ENCODE assay signal across 6 cellular contexts in genomic region chr3:101468676-101469075, GRCh38. TPM values are rescaled to one million over a fixed set of nuclear protein-coding genes. Genes with fewer than 3 reads are reported as not detected.
DNase-seq lines count a peak whose midpoint lies in the region; ATAC-seq, FAIRE-seq and TF ChIP-seq lines count a peak whose summit lies in the region.
"Not testable (repeated sequence)": the region's sequence is repeated elsewhere in the genome, so short reads cannot be mapped to it uniquely, and the experiment has no call there.

No MANE protein-coding gene starts in this region.

- not testable (repeated sequence) for H3K9ac ChIP-seq in K562 (ENCODE audit: insufficient read depth in 1 of 2, low read depth in 2 of 2, low read length in 2 of 2)

- not testable (repeated sequence) for H3K9me3 ChIP-seq in CD4-positive, CD25-positive, alpha-beta regulatory T cell (ENCODE audit: control insufficient read depth in 2 of 2, low read length in 2 of 2); CD4-positive, alpha-beta memory T cell (ENCODE audit: control insufficient read depth in 1 of 2, low read length in 2 of 2); CD8-positive, alpha-beta memory T cell (ENCODE audit: low read length); K562 (replicated peaks; ENCODE audit: control insufficient read depth, insufficient read depth, low read depth, low read length); naive thymus-derived CD4-positive, alpha-beta T cell (ENCODE audit: control insufficient read depth in 2 of 3, low read length in 3 of 3)

- not testable (repeated sequence) for H3K27me3 Mint-ChIP-seq in CD4-positive, CD25-positive, alpha-beta regulatory T cell; CD4-positive, alpha-beta memory T cell; CD8-positive, alpha-beta memory T cell; naive thymus-derived CD4-positive, alpha-beta T cell

- not testable (repeated sequence) for H3K9me1 ChIP-seq in K562 (ENCODE audit: control insufficient read depth, insufficient read depth, low read length)

- TF ChIP-seq RAD21 in K562 (CRISPR knock-in tag; conservative IDR thresholded peaks at IDR 0.05 in 1 of 2, IDR thresholded peaks at IDR 0.05 in 1 of 2) = not testable (repeated sequence)

- not testable (repeated sequence) for H3K36me3 ChIP-seq in CD4-positive, CD25-positive, alpha-beta regulatory T cell (ENCODE audit: control insufficient read depth, insufficient read depth, low read length); CD4-positive, alpha-beta memory T cell (ENCODE audit: insufficient read depth, low read length); CD8-positive, alpha-beta memory T cell (ENCODE audit: insufficient read depth, low read length); K562 (ENCODE audit: control insufficient read depth, insufficient read depth, low read length); naive thymus-derived CD4-positive, alpha-beta T cell (ENCODE audit: control insufficient read depth in 2 of 3, insufficient read depth in 3 of 3, low read length in 3 of 3)

- POLR2A ChIA-PET in CD4-positive, alpha-beta memory T cell (lab: Charles Lee; ENCODE audit: partially characterized antibody) = interaction anchor here (0.7 kb wide), 1 partner anchor 62 kb away, joined by 3 read pairs; no protein-coding TSS in a partner anchor
- POLR2A ChIA-PET in CD8-positive, alpha-beta memory T cell (lab: Charles Lee); K562 (lab: Yijun Ruan, JAX); naive thymus-derived CD4-positive, alpha-beta T cell (lab: Charles Lee): not testable (repeated sequence)

- not testable (repeated sequence) for BruUV-seq in K562 (replicated peaks; lab: Mats Ljungman, UMichigan)

- H2AFZ ChIP-seq in K562 (ENCODE audit: low read depth, low read length) = not testable (repeated sequence)

- intact Hi-C loops in CD4-positive, alpha-beta memory T cell (cut with micrococcal nuclease) = loop anchor here (5.0 to 10.0 kb wide), 2 partner anchors 49 to 54 kb away; no protein-coding TSS in a partner anchor
- intact Hi-C loops in K562 (cut with micrococcal nuclease) = not testable (repeated sequence)
- intact Hi-C loops in naive thymus-derived CD4-positive, alpha-beta T cell (cut with micrococcal nuclease) = loop anchor here in 1 of 2 donors (5.0 to 10.0 kb wide), 2 partner anchors 54 to 86 kb away; no protein-coding TSS in a partner anchor

- 80% methylated on average over 3 of the region's 4 CpGs for WGBS in K562 (ENCODE audit: insufficient coverage, low coverage, missing lambda C conversion rate)

- H3K4me3 ChIP-seq in CD4-positive, CD25-positive, alpha-beta regulatory T cell (ENCODE audit: low read depth, low read length); CD4-positive, alpha-beta memory T cell (ENCODE audit: low read length in 2 of 2); CD8-positive, alpha-beta memory T cell (ENCODE audit: low read length); K562; naive thymus-derived CD4-positive, alpha-beta T cell (ENCODE audit: low read length): not testable (repeated sequence)

- FAIRE-seq in K562 (lab: Jason Lieb, UNC) = not testable (repeated sequence)

- peaks cover 27 to 78% (median 64%) of the 10 kb centered on the region in 4 donors for H3K4me1 Mint-ChIP-seq in CD4-positive, CD25-positive, alpha-beta regulatory T cell
- peaks cover 58 to 86% (median 69%) of the 10 kb centered on the region in 4 donors for H3K4me1 Mint-ChIP-seq in CD4-positive, alpha-beta memory T cell
- peaks cover 62 to 86% (median 83%) of the 10 kb centered on the region in 3 donors for H3K4me1 Mint-ChIP-seq in CD8-positive, alpha-beta memory T cell
- peaks cover 32 to 86% (median 78%) of the 10 kb centered on the region in 7 donors for H3K4me1 Mint-ChIP-seq in naive thymus-derived CD4-positive, alpha-beta T cell
- peaks cover 61% of the 10 kb centered on the region for H3K4me1 Mint-ChIP-seq in stimulated activated effector memory CD8-positive, alpha-beta T cell treated with anti-CD3 and anti-CD28 coated beads, Interleukin-12 subunit alpha, Interleukin-12 subunit beta, amount 100 ng/mL, for 72 hours

- CTCF ChIA-PET in CD4-positive, alpha-beta memory T cell (lab: Charles Lee; ENCODE audit: partially characterized antibody); CD8-positive, alpha-beta memory T cell (lab: Charles Lee); K562 (lab: Yijun Ruan, JAX; ENCODE audit: low intra/inter-chr PET ratio); naive thymus-derived CD4-positive, alpha-beta T cell (lab: Charles Lee): not testable (repeated sequence)

- in situ Hi-C loops in K562 (cut with MboI) = not testable (repeated sequence)

- H3K4me1 ChIP-seq in CD4-positive, CD25-positive, alpha-beta regulatory T cell (ENCODE audit: control insufficient read depth, insufficient read depth, low read length, poor library complexity, severe bottlenecking); K562 (replicated peaks in 1 of 2; ENCODE audit: control insufficient read depth in 2 of 2, insufficient read depth in 2 of 2, low read length in 2 of 2): not testable (repeated sequence)
- H3K4me1 ChIP-seq in CD4-positive, alpha-beta memory T cell (ENCODE audit: insufficient read depth, low read length) = peaks cover 22% of the 10 kb centered on the region
- H3K4me1 ChIP-seq in CD8-positive, alpha-beta memory T cell (ENCODE audit: insufficient read depth, low read length) = peaks cover 15% of the 10 kb centered on the region
- peaks cover 3 to 17% of the 10 kb centered on the region in 2 donors for H3K4me1 ChIP-seq in naive thymus-derived CD4-positive, alpha-beta T cell (ENCODE audit: control insufficient read depth in 2 of 2, insufficient read depth in 2 of 2, low read length in 2 of 2)

- H3K27ac ChIP-seq in CD4-positive, CD25-positive, alpha-beta regulatory T cell (ENCODE audit: insufficient read depth, low read length, poor library complexity, severe bottlenecking); CD4-positive, alpha-beta memory T cell (ENCODE audit: low read depth, low read length); CD8-positive, alpha-beta memory T cell (ENCODE audit: low read depth, low read length); K562 (ENCODE audit: extremely low read depth, low read depth, low read length); naive thymus-derived CD4-positive, alpha-beta T cell (ENCODE audit: low read depth, low read length): not testable (repeated sequence)

- H3K79me2 ChIP-seq in K562 (ENCODE audit: control insufficient read depth, insufficient read depth, low read length) = peaks cover 28% of the 10 kb centered on the region

- TF ChIP-seq EP300 in K562 (IDR thresholded peaks at IDR 0.05; ENCODE audit: low read length) = not testable (repeated sequence)

- peak overlapping the region in 1 of 4 donors; percentile 19 for H3K4me3 Mint-ChIP-seq in CD4-positive, CD25-positive, alpha-beta regulatory T cell
- H3K4me3 Mint-ChIP-seq in CD4-positive, alpha-beta memory T cell = peak overlapping the region in 1 of 8 donors; percentile 57
- H3K4me3 Mint-ChIP-seq in CD8-positive, alpha-beta memory T cell; stimulated activated effector memory CD8-positive, alpha-beta T cell treated with anti-CD3 and anti-CD28 coated beads, Interleukin-12 subunit alpha, Interleukin-12 subunit beta, amount 100 ng/mL, for 72 hours: not testable (repeated sequence)
- peak overlapping the region in 3 of 10 donors; percentile 1 to 45 (median 16) for H3K4me3 Mint-ChIP-seq in naive thymus-derived CD4-positive, alpha-beta T cell

- peak overlapping the region; percentile 6 to 92 (median 60) for H3K27ac Mint-ChIP-seq in CD4-positive, CD25-positive, alpha-beta regulatory T cell
- peak overlapping the region in 6 of 7 donors; percentile 39 to 96 (median 89) for H3K27ac Mint-ChIP-seq in CD4-positive, alpha-beta memory T cell
- H3K27ac Mint-ChIP-seq in CD8-positive, alpha-beta memory T cell = peak overlapping the region in 6 of 8 donors; percentile 10 to 93 (median 48)
- peak overlapping the region in 8 of 9 donors; percentile 42 to 96 (median 89) for H3K27ac Mint-ChIP-seq in naive thymus-derived CD4-positive, alpha-beta T cell
- H3K27ac Mint-ChIP-seq in stimulated activated effector memory CD8-positive, alpha-beta T cell treated with anti-CD3 and anti-CD28 coated beads, Interleukin-12 subunit alpha, Interleukin-12 subunit beta, amount 100 ng/mL, for 72 hours = peak overlapping the region; percentile 5

- not testable (repeated sequence) for H3K27me3 ChIP-seq in CD4-positive, CD25-positive, alpha-beta regulatory T cell (ENCODE audit: control insufficient read depth, insufficient read depth, low read length); CD4-positive, alpha-beta memory T cell (ENCODE audit: insufficient read depth, low read length); CD8-positive, alpha-beta memory T cell (ENCODE audit: insufficient read depth, low read length, poor library complexity, severe bottlenecking); K562 (ENCODE audit: control insufficient read depth in 2 of 2, insufficient read depth in 2 of 2, low read length in 2 of 2); naive thymus-derived CD4-positive, alpha-beta T cell (ENCODE audit: control insufficient read depth in 2 of 2, insufficient read depth in 2 of 2, low read length in 2 of 2)

- H3K36me3 Mint-ChIP-seq in CD4-positive, CD25-positive, alpha-beta regulatory T cell = peaks cover 38% of the 10 kb centered on the region
- H3K36me3 Mint-ChIP-seq in CD4-positive, alpha-beta memory T cell = peaks cover 29 to 42% of the 10 kb centered on the region in 2 donors
- peaks cover 2 to 39% (median 24%) of the 10 kb centered on the region in 3 donors for H3K36me3 Mint-ChIP-seq in CD8-positive, alpha-beta memory T cell
- H3K36me3 Mint-ChIP-seq in naive thymus-derived CD4-positive, alpha-beta T cell = peaks cover 4 to 60% (median 42%) of the 10 kb centered on the region in 5 donors
- H3K36me3 Mint-ChIP-seq in stimulated activated effector memory CD8-positive, alpha-beta T cell treated with anti-CD3 and anti-CD28 coated beads, Interleukin-12 subunit alpha, Interleukin-12 subunit beta, amount 100 ng/mL, for 72 hours = not testable (repeated sequence)

- H3K9me3 Mint-ChIP-seq in CD4-positive, CD25-positive, alpha-beta regulatory T cell = peaks cover 0 to 14% (median 1%) of the 10 kb centered on the region in 7 donors
- H3K9me3 Mint-ChIP-seq in CD4-positive, alpha-beta memory T cell; CD8-positive, alpha-beta memory T cell; stimulated activated effector memory CD8-positive, alpha-beta T cell treated with anti-CD3 and anti-CD28 coated beads, Interleukin-12 subunit alpha, Interleukin-12 subunit beta, amount 100 ng/mL, for 72 hours: not testable (repeated sequence)
- peaks cover 0 to 20% (median 8%) of the 10 kb centered on the region in 11 donors for H3K9me3 Mint-ChIP-seq in naive thymus-derived CD4-positive, alpha-beta T cell

- not testable (repeated sequence) for TF ChIP-seq CTCF in K562 (IDR thresholded peaks at IDR 0.05 in 2 of 3, conservative IDR thresholded peaks at IDR 0.05 in 1 of 3; ENCODE audit: insufficient read depth in 2 of 3, low read depth in 1 of 3, low read length in 3 of 3)

- DNase-seq in CD4-positive, CD25-positive, alpha-beta regulatory T cell; CD4-positive, alpha-beta memory T cell; CD8-positive, alpha-beta memory T cell; K562 (ENCODE audit: extremely low read depth in 1 of 4, low spot score in 3 of 4); naive thymus-derived CD4-positive, alpha-beta T cell; stimulated activated effector memory CD8-positive, alpha-beta T cell treated with anti-CD3 and anti-CD28 coated beads, Interleukin-12 subunit alpha, Interleukin-12 subunit beta, amount 100 ng/mL, for 72 hours (ENCODE audit: low spot score in 2 of 2): not testable (repeated sequence)

- not testable (repeated sequence) for H4K20me1 ChIP-seq in K562 (replicated peaks; ENCODE audit: control insufficient read depth, insufficient read depth, low read length)

- TF ChIP-seq POLR2A in K562 (conservative IDR thresholded peaks at IDR 0.05) = not testable (repeated sequence)

- not testable (repeated sequence) for ATAC-seq in CD4-positive, CD25-positive, alpha-beta regulatory T cell (ENCODE audit: low read depth in 2 of 2); K562; naive thymus-derived CD4-positive, alpha-beta T cell; stimulated activated effector memory CD8-positive, alpha-beta T cell treated with anti-CD3 and anti-CD28 coated beads, Interleukin-12 subunit alpha, Interleukin-12 subunit beta, amount 100 ng/mL, for 72 hours

- H3K4me2 ChIP-seq in K562 (ENCODE audit: insufficient read depth, low read length) = not testable (repeated sequence)

RNA-seq across cellular contexts. Expression of gene SENP7, which starts 44.3 kb away (rescaled TPM):
- total RNA-seq in CD4-positive, CD25-positive, alpha-beta regulatory T cell = 49.9 TPM
- 10 to 100 TPM in 1 of 4 donors, 1 to 10 TPM in 3; 7.8 to 12.5 (median 9.6) TPM for polyA plus RNA-seq in CD4-positive, CD25-positive, alpha-beta regulatory T cell
- 10 to 100 TPM; 69.7 to 69.8 TPM for total RNA-seq in CD4-positive, alpha-beta memory T cell
- 10 to 100 TPM in 1 of 2 donors, 1 to 10 TPM in 1; 9.7 to 11.8 TPM for polyA plus RNA-seq in CD4-positive, alpha-beta memory T cell
- 10 to 100 TPM; 11.1 to 13.2 TPM for total RNA-seq in CD8-positive, alpha-beta memory T cell
- 8.3 TPM for polyA plus RNA-seq in CD8-positive, alpha-beta memory T cell
- 29.4 and 103 TPM in 2 replicates for total RNA-seq in K562 (2011; cell fraction: chromatin; rRNA removed; ENCODE audit: low replicate concordance)
- total RNA-seq in K562 (2011; cell fraction: nucleolus; rRNA removed) = 12.0 and 19.1 TPM in 2 replicates
- 41.1 and 61.4 TPM in 2 replicates for total RNA-seq in K562 (2011; cell fraction: nucleoplasm; rRNA removed)
- total RNA-seq in K562 (2014; rRNA removed) (7.0 and 8.7 TPM in 2 replicates), K562 (2014; rRNA removed; fragmentation: Illumina TruSeq; extraction: Trizol) (21.9 and 22.4 TPM in 2 replicates), K562 (2015; rRNA removed; fragmentation: Illumina TruSeq; extraction: Trizol) (18.8 and 21.7 TPM in 2 replicates), K562 (2021) (10.7 and 13.6 TPM in 2 replicates)
- polyA plus RNA-seq in K562 (2011; rRNA removed) (19.2 and 20.0 TPM in 2 replicates), K562 (2014; fragmentation: Illumina TruSeq; extraction: Trizol) (10.8 and 13.9 TPM in 2 replicates), K562 (2014; fragmentation: Nextera tagmentation; extraction: Ambion mirVana) (1 to 10 TPM; 4.1 to 8.3 TPM), K562 (2014; rRNA removed) (9.5 and 10.5 TPM in 2 replicates)
- 1.4 and 4.2 TPM in 2 replicates for polyA plus RNA-seq in K562 (2011; cell fraction: cytosol; rRNA removed)
- polyA plus RNA-seq in K562 (2011; cell fraction: nucleus; rRNA removed) = 25.2 and 41.2 TPM in 2 replicates
- polyA plus RNA-seq in K562 (2012) = 7.6 and 12.3 TPM in 2 replicates
- polyA minus RNA-seq in K562 (2011; rRNA and poly(A)+ RNA removed) = 40.7 and 57.5 TPM in 2 replicates
- polyA minus RNA-seq in K562 (2011; cell fraction: cytosol; rRNA and poly(A)+ RNA removed) = 7.2 and 7.6 TPM in 2 replicates
- 33.8 and 67.3 TPM in 2 replicates for polyA minus RNA-seq in K562 (2011; cell fraction: nucleus; rRNA and poly(A)+ RNA removed)
- 10 to 100 TPM; 28.8 to 79.0 (median 49.5) TPM for total RNA-seq in naive thymus-derived CD4-positive, alpha-beta T cell
- 10 to 100 TPM; 14.0 TPM for polyA plus RNA-seq in naive thymus-derived CD4-positive, alpha-beta T cell

Comparison
In these comparisons a context has a peak if more than half of its experiments do, and no peak if none do; other contexts are left out.
1. H3K27ac Mint-ChIP-seq: peak in every context shown above with its lines; median percentile 89 in CD4-positive, alpha-beta memory T cell; 89 in naive thymus-derived CD4-positive, alpha-beta T cell; 60 in CD4-positive, CD25-positive, alpha-beta regulatory T cell; 48 in CD8-positive, alpha-beta memory T cell; 5 in stimulated activated effector memory CD8-positive, alpha-beta T cell treated with anti-CD3 and anti-CD28 coated beads, Interleukin-12 subunit alpha, Interleukin-12 subunit beta, amount 100 ng/mL, for 72 hours.